Comparison of ENCODE assay signal across 8 cellular contexts in genomic region chr4:84971319-84971932, GRCh38. TPM values are rescaled to one million over a fixed set of nuclear protein-coding genes. Genes with fewer than 3 reads are reported as not detected.
DNase-seq lines count a peak whose midpoint lies in the region; ATAC-seq and TF ChIP-seq lines count a peak whose summit lies in the region.

No MANE protein-coding gene starts in this region.

- no peaks in the 10 kb centered on the region for H4K20me1 ChIP-seq in mammary epithelial cell (ENCODE audit: insufficient read depth, low read length)

- no TSS peak for BruUV-seq in mammary epithelial cell (replicated peaks; lab: Mats Ljungman, UMichigan)

- H3K27ac Mint-ChIP-seq in CD14-positive monocyte, result no peak overlapping the region
- H3K27ac Mint-ChIP-seq in activated naive CD4-positive, alpha-beta T cell treated with anti-CD3 and anti-CD28 coated beads, Interleukin-2, amount 10 ng/mL, durations not matched to agents 7 days and 5 days, result no peak overlapping the region
- no peak overlapping the region for H3K27ac Mint-ChIP-seq in natural killer cell treated with Interleukin-12 subunit alpha and Interleukin-12 subunit beta and Interleukin-15 and Interleukin-18, amount 100 ng/mL, for 72 hours

- peak; percentile 80 for TF ChIP-seq CTCF in CD14-positive monocyte (IDR thresholded peaks at IDR 0.05)
- TF ChIP-seq CTCF in mammary epithelial cell (conservative IDR thresholded peaks at IDR 0.05 in 1 of 2, IDR thresholded peaks at IDR 0.05 in 1 of 2; ENCODE audit: extremely low read depth in 1 of 2, insufficient read depth in 1 of 2, low read depth in 1 of 2, low read length in 2 of 2), result peak; percentile 45 to 47

- peaks cover under 1% of the 10 kb centered on the region for H3K79me2 ChIP-seq in mammary epithelial cell (ENCODE audit: insufficient read depth, low read length)

- no peaks in the 10 kb centered on the region for H3K9me3 Mint-ChIP-seq in CD14-positive monocyte
- H3K9me3 Mint-ChIP-seq in activated naive CD4-positive, alpha-beta T cell treated with anti-CD3 and anti-CD28 coated beads, Interleukin-2, amount 10 ng/mL, durations not matched to agents 7 days and 5 days, result no peaks in the 10 kb centered on the region
- no peaks in the 10 kb centered on the region for H3K9me3 Mint-ChIP-seq in natural killer cell treated with Interleukin-12 subunit alpha and Interleukin-12 subunit beta and Interleukin-15 and Interleukin-18, amount 100 ng/mL, for 72 hours

- no peaks in the 10 kb centered on the region for H3K9me3 ChIP-seq in mammary epithelial cell (replicated peaks; ENCODE audit: insufficient read depth, low read length)

- H3K4me3 ChIP-seq in H7 (ENCODE audit: insufficient read depth, low read depth, low read length) (no peak overlapping the region), mammary epithelial cell (replicated peaks in 1 of 3; ENCODE audit: insufficient read depth in 1 of 3, low read depth in 2 of 3, low read length in 3 of 3) (no peak overlapping the region)

- no peak overlapping the region for H3K4me2 ChIP-seq in mammary epithelial cell (ENCODE audit: insufficient read depth, low read depth, low read length)

- H3K36me3 Mint-ChIP-seq in CD14-positive monocyte, result no peaks in the 10 kb centered on the region
- H3K36me3 Mint-ChIP-seq in activated naive CD4-positive, alpha-beta T cell treated with anti-CD3 and anti-CD28 coated beads, Interleukin-2, amount 10 ng/mL, durations not matched to agents 7 days and 5 days, result no peaks in the 10 kb centered on the region
- peaks cover 14% of the 10 kb centered on the region for H3K36me3 Mint-ChIP-seq in natural killer cell treated with Interleukin-12 subunit alpha and Interleukin-12 subunit beta and Interleukin-15 and Interleukin-18, amount 100 ng/mL, for 72 hours

- H3K36me3 ChIP-seq in H7 (replicated peaks; ENCODE audit: control insufficient read depth, insufficient read depth, low read length) (no peaks in the 10 kb centered on the region), mammary epithelial cell (ENCODE audit: insufficient read depth, low read length) (no peaks in the 10 kb centered on the region)

- in situ Hi-C loops in mammary epithelial cell (cut with MboI; ENCODE audit: low sequenced_read_pairs in 2 of 2), result no loop called here

- no peak overlapping the region for H3K27ac ChIP-seq in mammary epithelial cell (ENCODE audit: insufficient read depth, low read depth, low read length)

- no peak for ATAC-seq in HG02588 (IDR thresholded peaks at IDR 0.05; ENCODE audit: unreplicated experiment)
- ATAC-seq in natural killer cell treated with Interleukin-12 subunit alpha and Interleukin-12 subunit beta and Interleukin-15 and Interleukin-18, amount 100 ng/mL, for 72 hours, result no peak

- no peak overlapping the region for H3K9ac ChIP-seq in mammary epithelial cell (ENCODE audit: insufficient read depth, low read length)

- no peaks in the 10 kb centered on the region for H3K4me1 ChIP-seq in mammary epithelial cell (ENCODE audit: insufficient read depth, low read length)

- H2AFZ ChIP-seq in mammary epithelial cell (ENCODE audit: low read depth, low read length), result no peak overlapping the region

- no peak for DNase-seq in CD14-positive monocyte (ENCODE audit: low spot score)
- DNase-seq in H7, result peak; percentile 35
- peak; percentile 43 for DNase-seq in NCI-H345 treated with DMSO at 0.1 percent for 48 hours (lab: John Stamatoyannopoulos, UW; ENCODE audit: unreplicated experiment)
- DNase-seq in mammary epithelial cell, result peak; percentile 35
- peak; percentile 68 for DNase-seq in midbrain (lab: John Stamatoyannopoulos, UW)
- DNase-seq in activated naive CD4-positive, alpha-beta T cell treated with anti-CD3 and anti-CD28 coated beads, Interleukin-2, amount 10 ng/mL, durations not matched to agents 7 days and 5 days, result no peak
- DNase-seq in natural killer cell treated with Interleukin-12 subunit alpha and Interleukin-12 subunit beta and Interleukin-15 and Interleukin-18, amount 100 ng/mL, for 72 hours (ENCODE audit: low spot score), result no peak

- CTCF ChIA-PET in mammary epithelial cell (lab: Charles Lee; ENCODE audit: low non-redundant PET), result interaction anchor here (1.0 kb wide), 1 partner anchor 393 kb away, joined by 3 read pairs; no protein-coding TSS in a partner anchor
- CTCF ChIA-PET in activated naive CD4-positive, alpha-beta T cell treated with anti-CD3 and anti-CD28 coated beads, Interleukin-2, amount 10 ng/mL, durations not matched to agents 7 days and 5 days (lab: Charles Lee), result interaction anchor here (0.8 to 2.8 kb wide), 9 partner anchors 10 to 444 kb away, joined by 3 to 23 read pairs (median 4); no protein-coding TSS in a partner anchor

- dilution Hi-C loops in mammary epithelial cell (cut with HindIII; ENCODE audit: low sequenced_read_pairs), result no loop called here

- H3K4me1 Mint-ChIP-seq in CD14-positive monocyte, result peaks cover 28% of the 10 kb centered on the region
- H3K4me1 Mint-ChIP-seq in activated naive CD4-positive, alpha-beta T cell treated with anti-CD3 and anti-CD28 coated beads, Interleukin-2, amount 10 ng/mL, durations not matched to agents 7 days and 5 days, result peaks cover 6% of the 10 kb centered on the region
- peaks cover 4 to 7% of the 10 kb centered on the region in 2 donors for H3K4me1 Mint-ChIP-seq in natural killer cell treated with Interleukin-12 subunit alpha and Interleukin-12 subunit beta and Interleukin-15 and Interleukin-18, amount 100 ng/mL, for 72 hours (ENCODE audit: low read depth in 2 of 2)

- H3K27me3 ChIP-seq in H7 (ENCODE audit: control insufficient read depth, insufficient read depth, low read length) (no peaks in the 10 kb centered on the region), mammary epithelial cell (ENCODE audit: insufficient read depth, low read length) (no peaks in the 10 kb centered on the region)

- intact Hi-C loops in CD14-positive monocyte (cut with micrococcal nuclease), result loop anchor here (5.0 kb wide), 2 partner anchors 219 to 224 kb away; no protein-coding TSS in a partner anchor
- intact Hi-C loops in mammary epithelial cell (cut with micrococcal nuclease), result loop anchor here (1.0 kb wide), 2 partner anchors 221 to 393 kb away; no protein-coding TSS in a partner anchor

- no peak overlapping the region for H3K4me3 Mint-ChIP-seq in CD14-positive monocyte
- no peak overlapping the region for H3K4me3 Mint-ChIP-seq in activated naive CD4-positive, alpha-beta T cell treated with anti-CD3 and anti-CD28 coated beads, Interleukin-2, amount 10 ng/mL, durations not matched to agents 7 days and 5 days
- no peak overlapping the region for H3K4me3 Mint-ChIP-seq in natural killer cell treated with Interleukin-12 subunit alpha and Interleukin-12 subunit beta and Interleukin-15 and Interleukin-18, amount 100 ng/mL, for 72 hours

- 4% methylated on average over 3 of the region's 3 CpGs for WGBS in mammary epithelial cell (ENCODE audit: low coverage, missing lambda C conversion rate)

- H3K27me3 Mint-ChIP-seq in CD14-positive monocyte (ENCODE audit: low read depth in 3 of 3), result peaks cover 4 to 8% (median 6%) of the 10 kb centered on the region in 3 donors
- H3K27me3 Mint-ChIP-seq in activated naive CD4-positive, alpha-beta T cell treated with anti-CD3 and anti-CD28 coated beads, Interleukin-2, amount 10 ng/mL, durations not matched to agents 7 days and 5 days, result peaks cover 17% of the 10 kb centered on the region
- peaks cover 13 to 16% of the 10 kb centered on the region in 2 donors for H3K27me3 Mint-ChIP-seq in natural killer cell treated with Interleukin-12 subunit alpha and Interleukin-12 subunit beta and Interleukin-15 and Interleukin-18, amount 100 ng/mL, for 72 hours

RNA-seq across cellular contexts. Expression of gene WDFY3, which starts 4.9 kb away (rescaled TPM):
- polyA plus RNA-seq in CD14-positive monocyte, result 1 to 10 TPM; 5.6 to 5.9 TPM
- 19.5 and 39.4 TPM in 2 replicates for total RNA-seq in H7 (2014; rRNA removed; shearing (Covaris generic))
- 100 to 1,000 TPM in 1 of 2 donors, 10 to 100 TPM in 1; 72.9 to 118 TPM for total RNA-seq in mammary epithelial cell
- polyA plus RNA-seq in mammary epithelial cell, result 20.0 TPM
- polyA minus RNA-seq in mammary epithelial cell, result 48.3 TPM
- under 1 TPM; 0.21 to 0.59 TPM for total RNA-seq in natural killer cell treated with Interleukin-12 subunit alpha and Interleukin-12 subunit beta and Interleukin-15 and Interleukin-18, amount 100 ng/mL, for 72 hours

Comparison
In these comparisons a context has a peak if more than half of its experiments do, and no peak if none do; other contexts are left out.
1. DNase-seq: peak in H7 (single experiment), NCI-H345 treated with DMSO at 0.1 percent for 48 hours (single experiment), mammary epithelial cell (single experiment) and midbrain (single experiment); none in CD14-positive monocyte (single experiment), activated naive CD4-positive, alpha-beta T cell treated with anti-CD3 and anti-CD28 coated beads, Interleukin-2, amount 10 ng/mL, durations not matched to agents 7 days and 5 days (single experiment) and natural killer cell treated with Interleukin-12 subunit alpha and Interleukin-12 subunit beta and Interleukin-15 and Interleukin-18, amount 100 ng/mL, for 72 hours (single experiment).
2. RNA of gene WDFY3, which starts 4.9 kb away (total RNA-seq): 72.9 to 118 TPM in mammary epithelial cell and 19.5 to 39.4 TPM in H7; 0.21 to 0.59 TPM in natural killer cell treated with Interleukin-12 subunit alpha and Interleukin-12 subunit beta and Interleukin-15 and Interleukin-18, amount 100 ng/mL, for 72 hours; every median in the first group is over 10 times any median in the second.